In the genomic region with DNA sequence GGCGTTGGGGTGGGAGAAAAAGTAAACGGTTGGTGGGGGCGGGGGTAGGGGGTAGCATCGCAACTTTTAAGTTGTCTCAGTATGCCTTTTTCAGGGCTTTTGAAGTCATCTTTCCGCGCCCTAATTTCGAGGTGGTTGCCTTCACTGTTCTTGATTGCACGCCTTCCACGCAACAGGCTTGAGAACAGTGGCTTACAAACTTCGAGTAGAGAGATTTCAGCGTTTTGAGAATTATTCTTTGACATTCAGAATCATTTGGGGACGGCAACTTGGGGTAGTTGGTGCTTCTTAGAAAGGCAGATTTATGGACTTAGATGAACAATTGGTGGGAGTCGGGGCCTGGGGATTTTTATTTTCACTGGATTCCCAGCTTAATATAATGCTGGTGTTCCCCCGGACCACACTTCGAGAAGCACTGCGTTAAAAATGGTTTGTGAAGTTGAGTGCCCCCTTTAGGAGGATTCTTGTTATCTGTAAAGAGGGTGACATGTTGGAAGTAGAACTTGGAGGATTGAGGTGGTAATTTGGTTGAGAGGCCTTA, we compare ENCODE assay signal across 8 cellular contexts. TPM values are rescaled to one million over a fixed set of nuclear protein-coding genes. Genes with fewer than 3 reads are reported as not detected.
DNase-seq lines count a peak whose midpoint lies in the region; ATAC-seq and TF ChIP-seq lines count a peak whose summit lies in the region.

No MANE protein-coding gene starts in this region.

- H3K4me1 ChIP-seq in neuron (ENCODE audit: insufficient read depth, low read length), result peaks cover 23% of the 10 kb centered on the region

- TF ChIP-seq CTCF in foreskin fibroblast (IDR thresholded peaks at IDR 0.05; ENCODE audit: low read depth, low read length), result peak; percentile 60

- peaks cover 40% of the 10 kb centered on the region for H3K36me3 ChIP-seq in neuron (ENCODE audit: insufficient read depth, low read length)

- DNase-seq in NCI-H2171 treated with DMSO at 0.1 percent for 48 hours (lab: John Stamatoyannopoulos, UW), result peak; percentile 21
- DNase-seq in NCI-H2171 (lab: John Stamatoyannopoulos, UW), result no peak
- DNase-seq in NCI-H82 (lab: John Stamatoyannopoulos, UW), result peak; percentile 69
- peak; percentile 39 to 56 for DNase-seq in activated T-cell treated with anti-CD3 and anti-CD28 coated beads, Interleukin-2, amount 50 U/mL, for 72 hours
- DNase-seq in foreskin fibroblast, result peak; percentile 36 to 73
- DNase-seq in NCI-H2107 (lab: John Stamatoyannopoulos, UW), result no peak

- H3K27me3 ChIP-seq in neuron (ENCODE audit: insufficient read depth, low read length), result no peaks in the 10 kb centered on the region

- peak; percentile 5 for ATAC-seq in HG02759 (IDR thresholded peaks at IDR 0.05; ENCODE audit: unreplicated experiment)
- ATAC-seq in activated T-cell treated with anti-CD3 and anti-CD28 coated beads, Interleukin-2, amount 50 U/mL, for 72 hours (replicated peaks in 1 of 2), result peak; percentile 23 to 34

- H3K9me3 Mint-ChIP-seq in activated T-cell treated with anti-CD3 and anti-CD28 coated beads, Interleukin-2, amount 50 U/mL, for 72 hours, result no peaks in the 10 kb centered on the region

- H3K36me3 Mint-ChIP-seq in activated T-cell treated with anti-CD3 and anti-CD28 coated beads, Interleukin-2, amount 50 U/mL, for 72 hours (ENCODE audit: insufficient read depth in 2 of 2), result peaks cover 12 to 33% of the 10 kb centered on the region in 2 donors

- H3K4me1 Mint-ChIP-seq in activated T-cell treated with anti-CD3 and anti-CD28 coated beads, Interleukin-2, amount 50 U/mL, for 72 hours (ENCODE audit: low read depth), result peaks cover 46% of the 10 kb centered on the region

- H2AFZ ChIP-seq in neuron (ENCODE audit: low read depth, low read length), result peak overlapping the region; percentile 27

- H3K4me3 ChIP-seq in foreskin fibroblast (ENCODE audit: low read depth in 1 of 2, low read length in 2 of 2) (peak overlapping the region; percentile 64 to 65), neuron (ENCODE audit: low read length) (peak overlapping the region; percentile 69)

- peak overlapping the region; percentile 92 for H3K4me3 Mint-ChIP-seq in activated T-cell treated with anti-CD3 and anti-CD28 coated beads, Interleukin-2, amount 50 U/mL, for 72 hours

- H3K27ac Mint-ChIP-seq in activated T-cell treated with anti-CD3 and anti-CD28 coated beads, Interleukin-2, amount 50 U/mL, for 72 hours, result peak overlapping the region; percentile 90

- no peaks in the 10 kb centered on the region for H3K9me3 ChIP-seq in neuron (ENCODE audit: low read length)

- no peaks in the 10 kb centered on the region for H3K27me3 Mint-ChIP-seq in activated T-cell treated with anti-CD3 and anti-CD28 coated beads, Interleukin-2, amount 50 U/mL, for 72 hours (ENCODE audit: low read depth)

RNA-seq across cellular contexts. Expression of gene PPP4R2, which starts 0.9 kb away (rescaled TPM):
- total RNA-seq in activated T-cell treated with anti-CD3 and anti-CD28 coated beads, Interleukin-2, amount 50 U/mL, for 72 hours, result 100 to 1,000 TPM in 1 of 2 donors, 10 to 100 TPM in 1; 99.5 to 101 TPM

Comparison
In these comparisons a context has a peak if more than half of its experiments do, and no peak if none do; other contexts are left out.
1. DNase-seq: peak in NCI-H2171 treated with DMSO at 0.1 percent for 48 hours (single experiment), NCI-H82 (single experiment), activated T-cell treated with anti-CD3 and anti-CD28 coated beads, Interleukin-2, amount 50 U/mL, for 72 hours (2 of 2) and foreskin fibroblast (2 of 2); none in NCI-H2171 (single experiment) and NCI-H2107 (single experiment).